8 cellular contexts compared by ENCODE assay signal in genomic region chr19:46716672-46717033, GRCh38. TPM values are rescaled to one million over a fixed set of nuclear protein-coding genes. Genes with fewer than 3 reads are reported as not detected.
A peak's percentile ranks its signal among the peaks of the same experiment; 100 is the strongest.
DNase-seq lines count a peak whose midpoint lies in the region; ATAC-seq, FAIRE-seq and TF ChIP-seq lines count a peak whose summit lies in the region.

No MANE protein-coding gene starts in this region.

- FAIRE-seq in GM19239 (lab: Jason Lieb, UNC), result peak; percentile 53

- H3K27ac ChIP-seq in heart left ventricle, result peak overlapping the region; percentile 70 to 96 (median 90)

- TF ChIP-seq CTCF in WI38 (IDR thresholded peaks at IDR 0.05; ENCODE audit: low read depth, low read length), result no peak
- TF ChIP-seq CTCF in heart left ventricle (IDR thresholded peaks at IDR 0.05), result no peak

- intact Hi-C loops in heart left ventricle (cut with DNase I), result no loop called here

- H3K36me3 ChIP-seq in heart left ventricle, result peaks cover 0 to 33% (median 22%) of the 10 kb centered on the region in 9 donors

- H3K9me3 ChIP-seq in heart left ventricle, result no peaks in the 10 kb centered on the region

- no peaks in the 10 kb centered on the region for H3K27me3 ChIP-seq in heart left ventricle

- H3K4me3 ChIP-seq in WI38 (ENCODE audit: low read depth, low read length) (peak overlapping the region; percentile 84), heart left ventricle (peak overlapping the region; percentile 53 to 89 (median 77)), skeletal muscle cell (ENCODE audit: low read depth, low read length) (peak overlapping the region; percentile 76)

- no peak for TF ChIP-seq POLR2A in heart left ventricle (IDR thresholded peaks at IDR 0.05)

- DNase-seq in GM19239 (ENCODE audit: insufficient read length, low spot score), result no peak
- peak in 1 of 5 donors; percentile 37 for DNase-seq in heart left ventricle
- no peak for DNase-seq in skeletal muscle cell (ENCODE audit: low read depth)
- no peak for DNase-seq in NK-92 treated with Interleukin-12 subunit alpha and Interleukin-12 subunit beta, amount 100 ng/mL, for 24 hours (lab: John Stamatoyannopoulos, UW)
- DNase-seq in NOMO-1 (lab: John Stamatoyannopoulos, UW; ENCODE audit: unreplicated experiment in 2 of 2), result no peak
- DNase-seq in stimulated activated CD4-positive, alpha-beta T cell treated with anti-CD3 and anti-CD28 coated beads, Interleukin-2, amount 100 ng/mL, for 24 hours, result no peak

- peak in 1 of 4 donors; percentile 1 for ATAC-seq in heart left ventricle
- no peak for ATAC-seq in HG03439 (IDR thresholded peaks at IDR 0.05; ENCODE audit: unreplicated experiment)

- 0 to 1% (median 0%) methylated on average over 17 to 20 of the region's 20 CpGs for WGBS in heart left ventricle, 4 donors

- peaks cover 0 to 53% (median 28%) of the 10 kb centered on the region in 12 donors for H3K4me1 ChIP-seq in heart left ventricle

RNA-seq across cellular contexts. Expression of gene PRKD2, which starts 0.3 kb away (rescaled TPM):
- total RNA-seq in heart left ventricle, result 10 to 100 TPM in 7 of 9 donors, 1 to 10 TPM in 2; 8.4 to 32.8 (median 13.2) TPM
- polyA plus RNA-seq in heart left ventricle, result 10 to 100 TPM; 10.6 to 12.1 TPM

RNA-seq across cellular contexts. Expression of gene FKRP, which starts 29.2 kb away (rescaled TPM):
- 10 to 100 TPM; 13.9 to 25.1 (median 19.8) TPM for total RNA-seq in heart left ventricle
- 10 to 100 TPM; 14.4 to 20.7 TPM for polyA plus RNA-seq in heart left ventricle

RNA-seq across cellular contexts. Expression of gene STRN4, which starts 29.6 kb away (rescaled TPM):
- total RNA-seq in heart left ventricle, result 10 to 100 TPM; 41.0 to 93.6 (median 53.7) TPM
- polyA plus RNA-seq in heart left ventricle, result 10 to 100 TPM; 42.2 to 89.6 TPM

RNA-seq across cellular contexts. Expression of gene DACT3, which starts 55.7 kb away (rescaled TPM):
- 10 to 100 TPM in 7 of 9 donors, 1 to 10 TPM in 2; 8.8 to 23.4 (median 15.1) TPM for total RNA-seq in heart left ventricle
- polyA plus RNA-seq in heart left ventricle, result 1 to 10 TPM; 2.4 to 9.1 TPM
